In the genomic region with DNA sequence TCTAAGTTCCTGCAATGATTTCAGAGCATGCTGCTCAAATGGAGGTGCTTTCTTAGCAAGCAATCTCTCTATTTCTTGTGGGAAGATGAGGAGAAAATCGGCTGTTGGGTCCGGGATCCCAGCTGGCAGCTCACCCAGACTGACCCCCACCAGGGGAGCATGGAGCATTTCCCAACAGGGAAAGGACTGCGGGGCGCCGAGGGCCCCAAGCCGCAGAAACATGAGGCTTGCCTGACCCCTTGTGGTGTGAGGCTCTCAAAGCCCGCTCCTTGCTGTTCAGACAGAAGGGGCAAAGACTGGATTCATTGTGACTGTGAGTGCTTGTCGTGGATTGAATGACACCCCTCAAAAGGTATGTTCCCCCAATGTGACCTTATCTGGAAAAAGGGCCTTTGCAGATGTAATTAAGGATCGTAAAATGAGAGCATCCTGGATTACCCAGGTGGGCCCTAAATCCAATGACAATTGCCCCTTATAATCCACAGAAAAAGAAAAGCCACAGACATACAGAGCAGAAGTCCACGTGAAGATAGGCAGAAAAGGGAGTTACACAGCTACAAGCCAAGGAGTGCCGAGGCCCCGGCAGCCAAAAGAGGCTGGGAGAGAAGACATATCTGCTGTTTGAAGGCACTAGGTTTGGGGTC, we compare ENCODE assay signal across 8 cellular contexts.
DNase-seq lines count a peak whose midpoint lies in the region; ATAC-seq, FAIRE-seq and TF ChIP-seq lines count a peak whose summit lies in the region.

No MANE protein-coding gene starts in this region.

- TF ChIP-seq POLR2A in H54 (IDR thresholded peaks at IDR 0.05; ENCODE audit: low read depth, low read length), result no peak
- TF ChIP-seq POLR2A in endothelial cell of umbilical vein (IDR thresholded peaks at IDR 0.05; ENCODE audit: low read depth, low read length), result no peak

- H3K4me3 ChIP-seq in NT2/D1 (ENCODE audit: insufficient read length, low read depth) (no peak overlapping the region), endothelial cell of umbilical vein (replicated peaks in 1 of 3; ENCODE audit: insufficient read depth in 1 of 3, low read depth in 1 of 3, low read length in 3 of 3) (no peak overlapping the region), pancreas (no peak overlapping the region)
- no peak overlapping the region for H3K4me3 ChIP-seq in CD8-positive, alpha-beta memory T cell (ENCODE audit: low read length)

- no peak overlapping the region for H3K27ac Mint-ChIP-seq in CD8-positive, alpha-beta memory T cell

- no peaks in the 10 kb centered on the region for H3K79me2 ChIP-seq in endothelial cell of umbilical vein (ENCODE audit: control insufficient read depth, insufficient read depth, low read length)

- 19 to 21% methylated on average over 12 of the region's 12 CpGs for WGBS in pancreas, 2 donors

- no peaks in the 10 kb centered on the region for H3K4me1 Mint-ChIP-seq in CD8-positive, alpha-beta memory T cell

- H3K27me3 Mint-ChIP-seq in CD8-positive, alpha-beta memory T cell, result peaks cover 13 to 28% of the 10 kb centered on the region in 2 donors

- no peak overlapping the region for H2AFZ ChIP-seq in endothelial cell of umbilical vein (ENCODE audit: low read depth, low read length)

- dilution Hi-C loops in endothelial cell of umbilical vein (cut with MboI; ENCODE audit: extremely low pct_ligation_motif_present, low sequenced_read_pairs), result no loop called here

- H3K27me3 ChIP-seq in NT2/D1 (ENCODE audit: insufficient read depth, insufficient read length), result no peaks in the 10 kb centered on the region
- H3K27me3 ChIP-seq in endothelial cell of umbilical vein (ENCODE audit: control insufficient read depth in 2 of 2, insufficient read depth in 2 of 2, low read length in 2 of 2), result peaks cover 0 to 2% of the 10 kb centered on the region in 2 experiments
- no peaks in the 10 kb centered on the region for H3K27me3 ChIP-seq in pancreas
- no peaks in the 10 kb centered on the region for H3K27me3 ChIP-seq in CD8-positive, alpha-beta memory T cell (ENCODE audit: insufficient read depth, low read length, poor library complexity, severe bottlenecking)

- H3K4me3 Mint-ChIP-seq in CD8-positive, alpha-beta memory T cell, result no peak overlapping the region

- no peaks in the 10 kb centered on the region for H3K9me3 Mint-ChIP-seq in CD8-positive, alpha-beta memory T cell

- no peaks in the 10 kb centered on the region for H4K20me1 ChIP-seq in endothelial cell of umbilical vein (replicated peaks; ENCODE audit: control insufficient read depth, extremely low read depth, insufficient read depth, low read length)

- H3K9me3 ChIP-seq in NT2/D1 (ENCODE audit: insufficient read depth, low read length) (no peaks in the 10 kb centered on the region; the same call in 1 of the 2 replicates), endothelial cell of umbilical vein (replicated peaks; ENCODE audit: control insufficient read depth, insufficient read depth, low read length) (no peaks in the 10 kb centered on the region), pancreas (no peaks in the 10 kb centered on the region)
- no peaks in the 10 kb centered on the region for H3K9me3 ChIP-seq in CD8-positive, alpha-beta memory T cell (ENCODE audit: low read length)

- DNase-seq in D341Med (ENCODE audit: low spot score) (peak; percentile 85), H54 (ENCODE audit: insufficient read length, low spot score) (peak; percentile 34), NT2/D1 (ENCODE audit: low read depth, low spot score) (peak; percentile 40), endothelial cell of umbilical vein (ENCODE audit: low read depth, low spot score) (peak; percentile 41), pancreas (peak in 2 of 6 donors; percentile 6 to 27), GM19240 (ENCODE audit: insufficient read length, low spot score) (no peak)
- DNase-seq in CD8-positive, alpha-beta memory T cell, result no peak

- H3K36me3 ChIP-seq in NT2/D1 (ENCODE audit: insufficient read depth, insufficient read length, low read length) (no peaks in the 10 kb centered on the region), endothelial cell of umbilical vein (ENCODE audit: control insufficient read depth in 2 of 2, extremely low read depth in 1 of 2, insufficient read depth in 2 of 2, low read length in 2 of 2) (no peaks in the 10 kb centered on the region), pancreas (no peaks in the 10 kb centered on the region)
- H3K36me3 ChIP-seq in CD8-positive, alpha-beta memory T cell (ENCODE audit: insufficient read depth, low read length), result no peaks in the 10 kb centered on the region

- intact Hi-C loops in endothelial cell of umbilical vein (cut with micrococcal nuclease), result loop anchor here (1.0 to 5.0 kb wide), 4 partner anchors 131 to 595 kb away; no protein-coding TSS in a partner anchor
- intact Hi-C loops in pancreas (cut with DNase I), result loop anchor here in 2 of 3 donors (10.0 kb wide), 3 partner anchors 130 to 600 kb away; no protein-coding TSS in a partner anchor

- no peaks in the 10 kb centered on the region for H3K9me1 ChIP-seq in endothelial cell of umbilical vein (replicated peaks; ENCODE audit: control insufficient read depth, extremely low read depth, insufficient read depth, low read length)

- H3K27ac ChIP-seq in endothelial cell of umbilical vein (ENCODE audit: insufficient read depth, low read depth, low read length), result no peak overlapping the region
- no peak overlapping the region for H3K27ac ChIP-seq in pancreas
- H3K27ac ChIP-seq in CD8-positive, alpha-beta memory T cell (ENCODE audit: low read depth, low read length), result no peak overlapping the region

- CTCF ChIA-PET in endothelial cell of umbilical vein (lab: Charles Lee), result interaction anchor here (0.9 to 5.0 kb wide), 8 partner anchors 130 to 594 kb away, joined by 3 to 53 read pairs (median 6); no protein-coding TSS in a partner anchor
- CTCF ChIA-PET in CD8-positive, alpha-beta memory T cell (lab: Charles Lee), result interaction anchor here (1.4 kb wide), 1 partner anchor 594 kb away, joined by 4 read pairs; no protein-coding TSS in a partner anchor

- no TSS peak for BruUV-seq in endothelial cell of umbilical vein (replicated peaks; lab: Mats Ljungman, UMichigan)

- TF ChIP-seq CTCF in endothelial cell of umbilical vein (IDR thresholded peaks at IDR 0.05; ENCODE audit: extremely low read depth in 1 of 2, insufficient read depth in 1 of 2, low read depth in 1 of 2, low read length in 2 of 2), result peak; percentile 44 to 79
- TF ChIP-seq CTCF in pancreas (IDR thresholded peaks at IDR 0.05), result peak in 3 of 4 donors; percentile 1 to 19 (median 12)

- no peak for FAIRE-seq in H54 (lab: Jason Lieb, UNC)
- no peak for FAIRE-seq in endothelial cell of umbilical vein (lab: Jason Lieb, UNC)
- FAIRE-seq in pancreas (lab: Jason Lieb, UNC), result no peak

- no peaks in the 10 kb centered on the region for H3K36me3 Mint-ChIP-seq in CD8-positive, alpha-beta memory T cell

- ATAC-seq in pancreas (peak in 3 of 4 donors; percentile 59 to 70 (median 65)), HG03565 (IDR thresholded peaks at IDR 0.05; ENCODE audit: unreplicated experiment) (no peak)

- POLR2A ChIA-PET in endothelial cell of umbilical vein (lab: Charles Lee), result no interaction called here
- POLR2A ChIA-PET in CD8-positive, alpha-beta memory T cell (lab: Charles Lee), result no interaction called here

- H3K4me1 ChIP-seq in NT2/D1 (ENCODE audit: insufficient read depth, insufficient read length) (peaks cover 9% of the 10 kb centered on the region), endothelial cell of umbilical vein (ENCODE audit: control insufficient read depth, extremely low read depth, insufficient read depth, low read length) (no peaks in the 10 kb centered on the region), pancreas (no peaks in the 10 kb centered on the region)
- H3K4me1 ChIP-seq in CD8-positive, alpha-beta memory T cell (ENCODE audit: insufficient read depth, low read length), result no peaks in the 10 kb centered on the region

- no peak overlapping the region for H3K4me2 ChIP-seq in endothelial cell of umbilical vein (ENCODE audit: insufficient read depth, low read length)

- H3K9ac ChIP-seq in NT2/D1 (ENCODE audit: insufficient read length, low read depth) (no peak overlapping the region), endothelial cell of umbilical vein (replicated peaks; ENCODE audit: extremely low read depth, insufficient read depth, low read length) (no peak overlapping the region)

TF ChIP-seq in endothelial cell of umbilical vein, 7 proteins besides CTCF, POLR2A, EP300 and RAD21:
- TF ChIP-seq MYC (IDR thresholded peaks at IDR 0.05; ENCODE audit: low read depth, low read length), result no peak
- no peak for TF ChIP-seq POLR2AphosphoS5 (IDR thresholded peaks at IDR 0.05; ENCODE audit: insufficient read depth, low read depth, low read length)
- no peak for TF ChIP-seq GATA2 (IDR thresholded peaks at IDR 0.05; ENCODE audit: insufficient read depth, insufficient read length, low read depth, low read length)
- TF ChIP-seq EZH2 (IDR thresholded peaks at IDR 0.05; ENCODE audit: borderline replicate concordance, low read depth, low read length, severe bottlenecking), result no peak
- TF ChIP-seq, protein P1, sequence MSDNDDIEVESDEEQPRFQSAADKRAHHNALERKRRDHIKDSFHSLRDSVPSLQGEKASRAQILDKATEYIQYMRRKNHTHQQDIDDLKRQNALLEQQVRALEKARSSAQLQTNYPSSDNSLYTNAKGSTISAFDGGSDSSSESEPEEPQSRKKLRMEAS (IDR thresholded peaks at IDR 0.05; ENCODE audit: insufficient read depth, insufficient read length), result no peak
- no peak for TF ChIP-seq JUN (IDR thresholded peaks at IDR 0.05; ENCODE audit: borderline replicate concordance, insufficient read depth, insufficient read length, low read depth)
- TF ChIP-seq FOS (IDR thresholded peaks at IDR 0.05; ENCODE audit: borderline replicate concordance, insufficient read depth, low read length), result no peak

Comparison
In these comparisons a context has a peak if more than half of its experiments do, and no peak if none do; other contexts are left out.
1. DNase-seq: peak in D341Med (single experiment), H54 (single experiment), NT2/D1 (single experiment) and endothelial cell of umbilical vein (single experiment); none in GM19240 (single experiment) and CD8-positive, alpha-beta memory T cell (0 of 5).